1 cellular context compared by ENCODE assay signal in genomic region chr6:25312703-25313102, GRCh38.
TF ChIP-seq lines count a peak whose summit lies in the region.

No MANE protein-coding gene starts in this region.

TF ChIP-seq in HEK293, 187 proteins besides CTCF, POLR2A, EP300 and RAD21 (continued from another document):
- TF ChIP-seq PRDM1 (tag by site-specific recombination; IDR thresholded peaks at IDR 0.05) (peak; percentile 77), ZXDB (tag by site-specific recombination; IDR thresholded peaks at IDR 0.05) (no peak)
- TF ChIP-seq, protein P1, sequence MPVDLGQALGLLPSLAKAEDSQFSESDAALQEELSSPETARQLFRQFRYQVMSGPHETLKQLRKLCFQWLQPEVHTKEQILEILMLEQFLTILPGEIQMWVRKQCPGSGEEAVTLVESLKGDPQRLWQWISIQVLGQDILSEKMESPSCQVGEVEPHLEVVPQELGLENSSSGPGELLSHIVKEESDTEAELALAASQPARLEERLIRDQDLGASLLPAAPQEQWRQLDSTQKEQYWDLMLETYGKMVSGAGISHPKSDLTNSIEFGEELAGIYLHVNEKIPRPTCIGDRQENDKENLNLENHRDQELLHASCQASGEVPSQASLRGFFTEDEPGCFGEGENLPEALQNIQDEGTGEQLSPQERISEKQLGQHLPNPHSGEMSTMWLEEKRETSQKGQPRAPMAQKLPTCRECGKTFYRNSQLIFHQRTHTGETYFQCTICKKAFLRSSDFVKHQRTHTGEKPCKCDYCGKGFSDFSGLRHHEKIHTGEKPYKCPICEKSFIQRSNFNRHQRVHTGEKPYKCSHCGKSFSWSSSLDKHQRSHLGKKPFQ (tag by site-specific recombination; IDR thresholded peaks at IDR 0.05) = no peak
